ENCODE assay signal across 17 cellular contexts in the genomic region with DNA sequence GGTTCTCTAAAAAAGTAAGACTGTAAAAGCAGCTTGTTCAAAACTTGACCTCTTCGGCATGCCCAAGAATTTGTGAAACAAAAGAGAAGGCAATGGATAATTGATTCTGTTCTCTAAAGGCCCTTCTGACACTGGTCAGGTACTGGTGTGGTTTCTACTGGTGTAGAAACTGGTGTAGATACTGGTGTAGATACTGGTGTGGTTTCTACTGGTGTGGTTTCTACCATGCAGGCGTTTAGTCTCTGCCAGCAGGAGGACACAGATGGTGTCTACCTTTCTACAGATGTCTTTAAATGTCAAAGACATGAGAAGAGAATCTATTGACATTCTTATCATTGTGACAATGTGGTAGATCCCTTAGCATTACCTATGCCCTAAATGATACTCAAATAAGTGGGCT.
DNase-seq lines count a peak whose midpoint lies in the region; ATAC-seq and TF ChIP-seq lines count a peak whose summit lies in the region.
"Had no signal": no experiment of that assay in that cellular context is flagged by ENCODE, and none has a peak within 500 bp of the region (broad histone marks: within the 10 kb centered on the region; RNA-seq: fewer than 3 reads in every experiment).

No MANE protein-coding gene starts in this region.

- no peak overlapping the region for H3K4me3 Mint-ChIP-seq in CD8-positive, alpha-beta memory T cell
- H3K4me3 Mint-ChIP-seq: stimulated activated naive CD8-positive, alpha-beta T cell treated with anti-CD3 and anti-CD28 coated beads, Interleukin-15, Interleukin-2, amounts not matched to agents 100 ng/mL and 50 ng/mL, for 24 hours had no signal

- peaks cover 39 to 61% of the 10 kb centered on the region in 2 donors for H3K27me3 Mint-ChIP-seq in CD8-positive, alpha-beta memory T cell

- H3K9me3 Mint-ChIP-seq in CD8-positive, alpha-beta memory T cell = no peaks in the 10 kb centered on the region
- H3K9me3 Mint-ChIP-seq: stimulated activated naive CD8-positive, alpha-beta T cell treated with anti-CD3 and anti-CD28 coated beads, Interleukin-15, Interleukin-2, amounts not matched to agents 100 ng/mL and 50 ng/mL, for 24 hours had no signal

- H3K9me3 ChIP-seq in heart left ventricle (no peaks in the 10 kb centered on the region), uterus (no peaks in the 10 kb centered on the region)
- H3K9me3 ChIP-seq in CD8-positive, alpha-beta memory T cell (ENCODE audit: low read length) = no peaks in the 10 kb centered on the region
- H3K9me3 ChIP-seq: colonic mucosa had no signal

- no peak for ATAC-seq in heart left ventricle
- ATAC-seq in left cardiac atrium = no peak
- ATAC-seq in HG03025 (IDR thresholded peaks at IDR 0.05; ENCODE audit: low FRiP score, unreplicated experiment) = peak; percentile 95

- TF ChIP-seq POLR2A in heart left ventricle (IDR thresholded peaks at IDR 0.05) (no peak), uterus (IDR thresholded peaks at IDR 0.05) (no peak)

- CTCF ChIA-PET in CD8-positive, alpha-beta memory T cell (lab: Charles Lee) = no interaction called here

- POLR2A ChIA-PET in CD8-positive, alpha-beta memory T cell (lab: Charles Lee) = no interaction called here

- H3K27me3 ChIP-seq in heart left ventricle (no peaks in the 10 kb centered on the region), uterus (no peaks in the 10 kb centered on the region)
- peaks cover 35% of the 10 kb centered on the region for H3K27me3 ChIP-seq in CD8-positive, alpha-beta memory T cell (ENCODE audit: insufficient read depth, low read length, poor library complexity, severe bottlenecking)
- H3K27me3 ChIP-seq: colonic mucosa had no signal

- no peaks in the 10 kb centered on the region for H3K36me3 ChIP-seq in heart left ventricle
- no peaks in the 10 kb centered on the region for H3K36me3 ChIP-seq in uterus
- no peaks in the 10 kb centered on the region for H3K36me3 ChIP-seq in CD8-positive, alpha-beta memory T cell (ENCODE audit: insufficient read depth, low read length)
- H3K36me3 ChIP-seq: colonic mucosa had no signal

- H3K4me3 ChIP-seq in heart left ventricle = no peak overlapping the region
- H3K4me3 ChIP-seq in coronary artery = no peak overlapping the region
- H3K4me3 ChIP-seq in uterus = no peak overlapping the region
- H3K4me3 ChIP-seq in CD8-positive, alpha-beta memory T cell (ENCODE audit: low read length) = no peak overlapping the region
- H3K4me3 ChIP-seq: colonic mucosa, SK-N-MC had no signal

- H3K27ac ChIP-seq in heart left ventricle (peak overlapping the region; percentile 45 to 90 (median 84)), coronary artery (peak overlapping the region; percentile 86 to 93), uterus (peak overlapping the region; percentile 91 to 93)
- no peak overlapping the region for H3K27ac ChIP-seq in CD8-positive, alpha-beta memory T cell (ENCODE audit: low read depth, low read length)
- H3K27ac ChIP-seq: SK-N-MC had no signal

- peaks cover 12 to 93% (median 74%) of the 10 kb centered on the region in 12 donors for H3K4me1 ChIP-seq in heart left ventricle
- peaks cover 0 to 25% of the 10 kb centered on the region in 2 donors for H3K4me1 ChIP-seq in uterus
- H3K4me1 ChIP-seq in CD8-positive, alpha-beta memory T cell (ENCODE audit: insufficient read depth, low read length) = peaks cover 16% of the 10 kb centered on the region
- H3K4me1 ChIP-seq: colonic mucosa had no signal

- no peak for TF ChIP-seq CTCF in heart left ventricle (IDR thresholded peaks at IDR 0.05)
- no peak for TF ChIP-seq CTCF in coronary artery (IDR thresholded peaks at IDR 0.05)
- TF ChIP-seq CTCF in uterus (IDR thresholded peaks at IDR 0.05) = no peak

- H3K36me3 Mint-ChIP-seq in CD8-positive, alpha-beta memory T cell = peaks cover 0 to 2% (median 0%) of the 10 kb centered on the region in 3 donors

- DNase-seq in heart left ventricle (no peak), left cardiac atrium (no peak), coronary artery (ENCODE audit: low spot score) (no peak), uterus (no peak), NCI-H2196 treated with DMSO at 0.1 percent for 48 hours (lab: John Stamatoyannopoulos, UW; ENCODE audit: unreplicated experiment) (no peak)
- DNase-seq in activated naive CD4-positive, alpha-beta T cell treated with Interleukin-2 at 50 U/mL for 16 hours = no peak
- no peak for DNase-seq in CD8-positive, alpha-beta memory T cell
- DNase-seq: activated CD4-positive, CD25-positive, alpha-beta regulatory T cell; activated effector memory CD4-positive, alpha-beta T cell treated with Interleukin-2 at 50 U/mL for 16 hours; colonic mucosa; DMS79; NCI-H1417 treated with DMSO at 0.1 percent for 48 hours; occipital lobe; stimulated activated CD4-positive, alpha-beta T cell treated with anti-CD3 and anti-CD28 coated beads, Interleukin-4, amount 100 ng/mL, for 1 hour had no signal

- 29 to 45% (median 42%) methylated on average over 2 of the region's 2 CpGs for WGBS in heart left ventricle, 4 donors

- intact Hi-C loops in heart left ventricle (cut with DNase I) = loop anchor here in 1 of 10 donors (2.0 kb wide), 1 partner anchor 22 kb away; no protein-coding TSS in a partner anchor
- intact Hi-C loops in left cardiac atrium (cut with DNase I) = loop anchor here in 1 of 2 donors (5.0 kb wide), 1 partner anchor 62 kb away; no protein-coding TSS in a partner anchor
- intact Hi-C loops in uterus (cut with DNase I; ENCODE audit: low total_unique reads) = no loop called here

- no peak overlapping the region for H3K27ac Mint-ChIP-seq in CD8-positive, alpha-beta memory T cell
- H3K27ac Mint-ChIP-seq: stimulated activated naive CD8-positive, alpha-beta T cell treated with anti-CD3 and anti-CD28 coated beads, Interleukin-15, Interleukin-2, amounts not matched to agents 100 ng/mL and 50 ng/mL, for 24 hours had no signal

- peaks cover 21 to 23% (median 22%) of the 10 kb centered on the region in 3 donors for H3K4me1 Mint-ChIP-seq in CD8-positive, alpha-beta memory T cell
